In the genomic region with DNA sequence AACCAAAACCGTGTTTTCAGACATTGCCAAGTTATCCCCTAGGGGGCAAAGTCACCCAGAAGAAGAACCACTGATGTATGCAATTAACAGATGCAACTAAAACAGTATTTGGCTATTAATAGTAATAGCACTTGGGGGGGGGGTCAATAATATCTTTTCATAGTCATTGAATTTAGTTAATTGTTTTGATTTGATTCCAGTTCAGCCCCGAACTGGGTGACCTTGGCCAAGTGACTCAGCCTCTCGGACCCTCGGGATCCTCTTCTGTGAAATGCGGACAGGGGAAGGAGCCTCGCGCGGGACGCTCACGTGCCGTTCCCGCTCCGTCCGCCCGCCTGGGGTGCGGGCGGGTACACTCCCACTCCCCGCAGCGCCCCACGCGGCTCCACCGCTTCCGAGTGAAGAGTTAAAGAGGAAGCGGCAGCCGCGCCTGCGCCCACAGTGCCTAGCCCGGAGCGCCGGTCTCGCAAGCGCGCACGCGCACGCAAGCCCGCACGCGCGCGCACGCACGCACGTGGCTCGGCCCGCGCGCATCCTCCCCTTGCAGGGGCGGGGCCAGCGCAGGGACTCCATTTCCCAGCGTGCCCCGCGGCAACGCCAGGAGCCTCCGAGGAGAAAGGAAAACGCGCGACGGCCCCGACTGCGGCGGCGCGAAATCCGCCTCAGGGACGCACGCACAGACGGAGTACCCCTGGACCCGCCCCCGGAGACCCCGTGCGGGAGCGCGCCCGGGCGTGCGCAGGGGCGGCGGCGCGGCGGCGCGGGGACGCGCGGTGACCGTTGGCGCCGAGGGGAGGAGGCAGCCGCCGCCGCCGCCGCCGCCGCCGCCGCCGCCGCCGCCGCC, we compare ENCODE assay signal across 1 cellular context.
A peak's percentile ranks its signal among the peaks of the same experiment; 100 is the strongest.
TF ChIP-seq lines count a peak whose summit lies in the region.

A gene (plus strand): TSS at position 769 of the 844 bp plus-strand sequence. CDS start 188 bp downstream, outside the sequence.

TF ChIP-seq in WTC11, 78 proteins besides CTCF, POLR2A, EP300 and RAD21 (continued from another document):
- no peak for TF ChIP-seq CBFB (CRISPR knock-in tag; IDR thresholded peaks at IDR 0.05; ENCODE audit: low read depth)
- TF ChIP-seq, protein P1, sequence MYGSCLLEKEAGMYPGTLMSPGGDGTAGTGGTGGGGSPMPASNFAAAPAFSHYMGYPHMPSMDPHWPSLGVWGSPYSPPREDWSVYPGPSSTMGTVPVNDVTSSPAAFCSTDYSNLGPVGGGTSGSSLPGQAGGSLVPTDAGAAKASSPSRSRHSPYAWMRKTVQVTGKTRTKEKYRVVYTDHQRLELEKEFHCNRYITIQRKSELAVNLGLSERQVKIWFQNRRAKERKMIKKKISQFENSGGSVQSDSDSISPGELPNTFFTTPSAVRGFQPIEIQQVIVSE (CRISPR knock-in tag; IDR thresholded peaks at IDR 0.05; ENCODE audit: borderline replicate concordance), result no peak
- TF ChIP-seq ELF4 (CRISPR knock-in tag; IDR thresholded peaks at IDR 0.05; ENCODE audit: low read depth), result no peak
- 0 out of 2 replicates have a peak, but pooled peaks have one; percentile 76 for TF ChIP-seq ZNF416 (CRISPR knock-in tag; IDR thresholded peaks at IDR 0.05)
- TF ChIP-seq, protein P2, sequence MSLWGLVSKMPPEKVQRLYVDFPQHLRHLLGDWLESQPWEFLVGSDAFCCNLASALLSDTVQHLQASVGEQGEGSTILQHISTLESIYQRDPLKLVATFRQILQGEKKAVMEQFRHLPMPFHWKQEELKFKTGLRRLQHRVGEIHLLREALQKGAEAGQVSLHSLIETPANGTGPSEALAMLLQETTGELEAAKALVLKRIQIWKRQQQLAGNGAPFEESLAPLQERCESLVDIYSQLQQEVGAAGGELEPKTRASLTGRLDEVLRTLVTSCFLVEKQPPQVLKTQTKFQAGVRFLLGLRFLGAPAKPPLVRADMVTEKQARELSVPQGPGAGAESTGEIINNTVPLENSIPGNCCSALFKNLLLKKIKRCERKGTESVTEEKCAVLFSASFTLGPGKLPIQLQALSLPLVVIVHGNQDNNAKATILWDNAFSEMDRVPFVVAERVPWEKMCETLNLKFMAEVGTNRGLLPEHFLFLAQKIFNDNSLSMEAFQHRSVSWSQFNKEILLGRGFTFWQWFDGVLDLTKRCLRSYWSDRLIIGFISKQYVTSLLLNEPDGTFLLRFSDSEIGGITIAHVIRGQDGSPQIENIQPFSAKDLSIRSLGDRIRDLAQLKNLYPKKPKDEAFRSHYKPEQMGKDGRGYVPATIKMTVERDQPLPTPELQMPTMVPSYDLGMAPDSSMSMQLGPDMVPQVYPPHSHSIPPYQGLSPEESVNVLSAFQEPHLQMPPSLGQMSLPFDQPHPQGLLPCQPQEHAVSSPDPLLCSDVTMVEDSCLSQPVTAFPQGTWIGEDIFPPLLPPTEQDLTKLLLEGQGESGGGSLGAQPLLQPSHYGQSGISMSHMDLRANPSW (CRISPR knock-in tag; conservative IDR thresholded peaks at IDR 0.05; ENCODE audit: low read depth), result no peak
- TF ChIP-seq NR2C2 (CRISPR knock-in tag; IDR thresholded peaks at IDR 0.05), result no peak
- TF ChIP-seq JAZF1 (CRISPR knock-in tag; IDR thresholded peaks at IDR 0.05), result no peak
- TF ChIP-seq MYBL2 (CRISPR knock-in tag; IDR thresholded peaks at IDR 0.05), result 0 out of 2 replicates have a peak, but pooled peaks have one; percentile 55
- TF ChIP-seq, protein P3, sequence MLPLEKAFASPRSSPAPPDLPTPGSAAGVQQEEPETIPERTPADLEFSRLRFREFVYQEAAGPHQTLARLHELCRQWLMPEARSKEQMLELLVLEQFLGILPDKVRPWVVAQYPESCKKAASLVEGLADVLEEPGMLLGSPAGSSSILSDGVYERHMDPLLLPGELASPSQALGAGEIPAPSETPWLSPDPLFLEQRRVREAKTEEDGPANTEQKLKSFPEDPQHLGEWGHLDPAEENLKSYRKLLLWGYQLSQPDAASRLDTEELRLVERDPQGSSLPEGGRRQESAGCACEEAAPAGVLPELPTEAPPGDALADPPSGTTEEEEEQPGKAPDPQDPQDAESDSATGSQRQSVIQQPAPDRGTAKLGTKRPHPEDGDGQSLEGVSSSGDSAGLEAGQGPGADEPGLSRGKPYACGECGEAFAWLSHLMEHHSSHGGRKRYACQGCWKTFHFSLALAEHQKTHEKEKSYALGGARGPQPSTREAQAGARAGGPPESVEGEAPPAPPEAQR (CRISPR knock-in tag; IDR thresholded peaks at IDR 0.05), result no peak
